In the genomic region with DNA sequence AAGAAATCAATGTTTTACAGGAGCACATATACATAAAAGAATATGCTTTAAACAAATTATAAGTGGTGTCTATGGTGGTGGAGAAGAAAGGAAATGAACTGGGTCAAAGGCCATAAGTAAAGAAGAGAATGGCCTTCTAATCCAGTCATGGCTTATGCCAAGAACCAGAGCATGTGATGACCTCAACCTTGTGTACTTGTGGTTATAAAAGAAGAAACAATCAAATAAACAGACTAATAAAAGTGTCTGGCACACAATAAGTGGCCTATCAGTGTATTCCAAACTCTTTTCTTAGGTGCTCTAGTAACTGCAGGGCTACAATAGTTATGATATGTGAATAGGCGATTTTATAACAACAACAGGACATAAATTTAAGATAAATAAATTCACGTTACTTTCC, we compare ENCODE assay signal across 37 cellular contexts. TPM values are rescaled to one million over a fixed set of nuclear protein-coding genes. Genes with fewer than 3 reads are reported as not detected.
"Had no signal": no experiment of that assay in that cellular context is flagged by ENCODE, and none has a peak within 500 bp of the region (broad histone marks: within the 10 kb centered on the region; RNA-seq: fewer than 3 reads in every experiment).

No MANE protein-coding gene starts in this region.

- H3K9me3 Mint-ChIP-seq: activated CD4-positive, alpha-beta memory T cell treated with anti-CD3 and anti-CD28 coated beads, Interleukin-2, amount 10 ng/mL, durations not matched to agents 7 days and 5 days; activated naive CD8-positive, alpha-beta T cell treated with anti-CD3 and anti-CD28 coated beads for 36 hours; activated T-cell treated with anti-CD3 and anti-CD28 coated beads, Interleukin-2, amount 50 U/mL, for 72 hours; activated T-helper 17 cell treated with anti-CD3 and anti-CD28 coated beads, Interleukin-2, amount 50 U/mL, for 72 hours had no signal

- H3K4me3 ChIP-seq: SJCRH30 had no signal

- H3K36me3 ChIP-seq: brain microvascular endothelial cell, SJCRH30, WERI-Rb-1 had no signal

- H3K27ac ChIP-seq: brain microvascular endothelial cell, SJCRH30, WERI-Rb-1 had no signal

- H3K9me3 ChIP-seq: SJCRH30 had no signal

- H3K27me3 ChIP-seq: brain microvascular endothelial cell, SJCRH30 had no signal

- H3K4me3 Mint-ChIP-seq: activated CD4-positive, alpha-beta memory T cell treated with anti-CD3 and anti-CD28 coated beads, Interleukin-2, amount 10 ng/mL, durations not matched to agents 7 days and 5 days; activated CD8-positive, alpha-beta memory T cell treated with anti-CD3 and anti-CD28 coated beads, Interleukin-2, amount 10 ng/mL, durations not matched to agents 7 days and 5 days; activated naive CD8-positive, alpha-beta T cell treated with anti-CD3 and anti-CD28 coated beads for 36 hours; activated T-cell treated with anti-CD3 and anti-CD28 coated beads, Interleukin-2, amount 50 U/mL, for 72 hours; activated T-helper 17 cell treated with anti-CD3 and anti-CD28 coated beads, Interleukin-2, amount 50 U/mL, for 72 hours had no signal

- H3K4me1 ChIP-seq: SJCRH30 had no signal

- DNase-seq: activated CD4-positive, alpha-beta memory T cell treated with anti-CD3 and anti-CD28 coated beads, Interleukin-2, amount 10 ng/mL, durations not matched to agents 7 days and 5 days; activated CD4-positive, alpha-beta T cell treated with anti-CD3 and anti-CD28 coated beads for 1 hour; activated CD4-positive, alpha-beta T cell treated with anti-CD3 and anti-CD28 coated beads for 48 hours; activated CD4-positive, CD25-positive, alpha-beta regulatory T cell; activated CD8-positive, alpha-beta memory T cell treated with anti-CD3 and anti-CD28 coated beads for 24 hours; activated CD8-positive, alpha-beta memory T cell treated with anti-CD3 and anti-CD28 coated beads, Interleukin-2, amount 10 ng/mL, durations not matched to agents 7 days and 5 days; activated CD8-positive, alpha-beta memory T cell treated with anti-CD3 and anti-CD28 coated beads, Interleukin-2, amount 50 U/mL, for 48 hours; activated effector memory CD4-positive, alpha-beta T cell treated with anti-CD3 and anti-CD28 coated beads, Interleukin-2, amount 50 U/mL, for 16 hours; activated naive CD4-positive, alpha-beta T cell; activated naive CD4-positive, alpha-beta T cell treated with anti-CD3 and anti-CD28 coated beads, Interleukin-2, amount 50 U/mL, for 16 hours; activated naive CD8-positive, alpha-beta T cell treated with anti-CD3 and anti-CD28 coated beads for 36 hours; activated T-cell treated with anti-CD3 and anti-CD28 coated beads, Interleukin-2, amount 50 U/mL, for 72 hours; amniotic stem cell; aorta; brain microvascular endothelial cell; central memory CD4-positive, alpha-beta T cell; Kasumi-1; KG1; NCI-H1105; NCI-H1436; NCI-H1694; NCI-H1930; NCI-H2081 treated with DMSO at 0.1 percent for 48 hours; NCI-H345; NCI-H524 treated with DMSO at 0.1 percent for 48 hours; NCI-H748 treated with DMSO at 0.1 percent for 48 hours; SHP77; SJCRH30; T-helper 1 cell; T-helper 2 cell; T-helper 9 cell; WERI-Rb-1 had no signal

- H3K4me1 Mint-ChIP-seq: activated CD4-positive, alpha-beta memory T cell treated with anti-CD3 and anti-CD28 coated beads, Interleukin-2, amount 10 ng/mL, durations not matched to agents 7 days and 5 days; activated CD8-positive, alpha-beta memory T cell treated with anti-CD3 and anti-CD28 coated beads, Interleukin-2, amount 10 ng/mL, durations not matched to agents 7 days and 5 days; activated naive CD8-positive, alpha-beta T cell treated with anti-CD3 and anti-CD28 coated beads for 36 hours; activated T-helper 17 cell treated with anti-CD3 and anti-CD28 coated beads, Interleukin-2, amount 50 U/mL, for 72 hours had no signal

- H3K27me3 Mint-ChIP-seq: activated CD4-positive, alpha-beta memory T cell treated with anti-CD3 and anti-CD28 coated beads, Interleukin-2, amount 10 ng/mL, durations not matched to agents 7 days and 5 days; activated CD8-positive, alpha-beta memory T cell treated with anti-CD3 and anti-CD28 coated beads, Interleukin-2, amount 10 ng/mL, durations not matched to agents 7 days and 5 days; activated naive CD8-positive, alpha-beta T cell treated with anti-CD3 and anti-CD28 coated beads for 36 hours; activated T-helper 17 cell treated with anti-CD3 and anti-CD28 coated beads, Interleukin-2, amount 50 U/mL, for 72 hours had no signal

- H3K36me3 Mint-ChIP-seq: activated CD8-positive, alpha-beta memory T cell treated with anti-CD3 and anti-CD28 coated beads, Interleukin-2, amount 10 ng/mL, durations not matched to agents 7 days and 5 days; activated naive CD8-positive, alpha-beta T cell treated with anti-CD3 and anti-CD28 coated beads for 36 hours had no signal

- H3K27ac Mint-ChIP-seq: activated CD4-positive, alpha-beta memory T cell treated with anti-CD3 and anti-CD28 coated beads, Interleukin-2, amount 10 ng/mL, durations not matched to agents 7 days and 5 days; activated CD8-positive, alpha-beta memory T cell treated with anti-CD3 and anti-CD28 coated beads, Interleukin-2, amount 10 ng/mL, durations not matched to agents 7 days and 5 days; activated naive CD8-positive, alpha-beta T cell treated with anti-CD3 and anti-CD28 coated beads for 36 hours; activated T-cell treated with anti-CD3 and anti-CD28 coated beads, Interleukin-2, amount 50 U/mL, for 72 hours; activated T-helper 17 cell treated with anti-CD3 and anti-CD28 coated beads, Interleukin-2, amount 50 U/mL, for 72 hours had no signal

RNA-seq across cellular contexts. Expression of a gene that starts 2.6 kb away (rescaled TPM):
- total RNA-seq: activated CD4-positive, alpha-beta memory T cell treated with anti-CD3 and anti-CD28 coated beads, Interleukin-2, amount 10 ng/mL, durations not matched to agents 7 days and 5 days; activated CD8-positive, alpha-beta memory T cell treated with anti-CD3 and anti-CD28 coated beads, Interleukin-2, amount 10 ng/mL, durations not matched to agents 7 days and 5 days; activated naive CD8-positive, alpha-beta T cell treated with anti-CD3 and anti-CD28 coated beads for 36 hours; activated T-cell treated with anti-CD3 and anti-CD28 coated beads, Interleukin-2, amount 50 U/mL, for 72 hours; activated T-helper 17 cell treated with anti-CD3 and anti-CD28 coated beads, Interleukin-2, amount 50 U/mL, for 72 hours; aorta; cerebellum; MCF 10A; OCI-LY7; RPMI7951; SJCRH30 had no signal
- polyA plus RNA-seq: aorta had no signal

RNA-seq across cellular contexts. Expression of a gene that starts 43.7 kb away (rescaled TPM):
- total RNA-seq: activated CD4-positive, alpha-beta memory T cell treated with anti-CD3 and anti-CD28 coated beads, Interleukin-2, amount 10 ng/mL, durations not matched to agents 7 days and 5 days; activated CD8-positive, alpha-beta memory T cell treated with anti-CD3 and anti-CD28 coated beads, Interleukin-2, amount 10 ng/mL, durations not matched to agents 7 days and 5 days; activated naive CD8-positive, alpha-beta T cell treated with anti-CD3 and anti-CD28 coated beads for 36 hours; activated T-cell treated with anti-CD3 and anti-CD28 coated beads, Interleukin-2, amount 50 U/mL, for 72 hours; activated T-helper 17 cell treated with anti-CD3 and anti-CD28 coated beads, Interleukin-2, amount 50 U/mL, for 72 hours; aorta; cerebellum; OCI-LY7; RPMI7951; SJCRH30 had no signal
